Comparison of ENCODE assay signal across 1 cellular context in the genomic region with DNA sequence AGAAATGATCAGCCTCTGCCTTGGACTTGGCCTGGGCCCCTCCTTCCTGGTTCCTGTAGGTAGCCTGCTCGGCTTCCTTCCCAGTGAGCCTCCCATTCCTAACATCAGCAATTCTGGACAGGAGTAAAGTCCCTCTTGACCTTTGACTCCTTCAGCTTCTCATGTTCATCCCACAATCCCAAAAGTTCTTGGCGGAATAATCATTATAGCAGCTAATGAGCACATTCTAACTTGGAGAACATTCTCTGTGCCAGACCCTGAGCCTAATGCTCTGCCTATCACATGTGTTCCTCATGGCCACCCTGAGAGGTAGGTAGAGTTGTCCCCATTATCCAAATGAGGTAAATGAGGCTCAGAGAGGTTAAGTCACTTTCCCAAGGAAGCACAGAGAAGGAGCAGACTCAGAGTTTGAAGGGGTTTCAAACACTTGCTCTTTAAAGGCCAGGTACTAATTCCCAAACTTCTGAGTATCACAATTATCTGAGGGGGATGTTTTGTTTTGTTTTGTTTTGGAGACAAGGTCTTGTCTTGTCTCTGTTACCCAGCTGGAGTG.
TF ChIP-seq lines count a peak whose summit lies in the region.

No MANE protein-coding gene starts in this region.

TF ChIP-seq in HepG2, 621 proteins besides CTCF, POLR2A, EP300 and RAD21 (continues in another document):
- TF ChIP-seq ZNF768 (CRISPR knock-in tag; IDR thresholded peaks at IDR 0.05) = peak; percentile 79; the same call in 1 of the 2 replicates
- no peak for TF ChIP-seq RAD51 (IDR thresholded peaks at IDR 0.05; ENCODE audit: borderline replicate concordance)
- TF ChIP-seq CEBPB (IDR thresholded peaks at IDR 0.05; ENCODE audit: borderline replicate concordance, low read depth, low read length) = no peak
- TF ChIP-seq ZNF207 (IDR thresholded peaks at IDR 0.05; ENCODE audit: borderline replicate concordance) = no peak
- no peak for TF ChIP-seq RFX5 (IDR thresholded peaks at IDR 0.05; ENCODE audit: low read depth, low read length)
- TF ChIP-seq SAP130 (CRISPR knock-in tag; IDR thresholded peaks at IDR 0.05; ENCODE audit: low read depth) = 0 out of 2 replicates have a peak, but pooled peaks have one; percentile 9
- TF ChIP-seq FOXO1 (CRISPR knock-in tag; IDR thresholded peaks at IDR 0.05) = peak; percentile 22; the same call in 1 of the 2 replicates
- TF ChIP-seq NONO (IDR thresholded peaks at IDR 0.05) = no peak
- TF ChIP-seq NONO (CRISPR knock-in tag; conservative IDR thresholded peaks at IDR 0.05) = no peak
- no peak for TF ChIP-seq ZNF331 (CRISPR knock-in tag; IDR thresholded peaks at IDR 0.05)
- peak; percentile 44; the same call in 1 of the 2 replicates for TF ChIP-seq ZNF614 (CRISPR knock-in tag; IDR thresholded peaks at IDR 0.05; ENCODE audit: borderline replicate concordance)
- TF ChIP-seq MED1 (CRISPR knock-in tag; IDR thresholded peaks at IDR 0.05) = 0 out of 2 replicates have a peak, but pooled peaks have one; percentile 2
- TF ChIP-seq PPARG (CRISPR knock-in tag; conservative IDR thresholded peaks at IDR 0.05) = no peak
- 0 out of 2 replicates have a peak, but pooled peaks have one; percentile 38 for TF ChIP-seq ZMYM3 (CRISPR knock-in tag; IDR thresholded peaks at IDR 0.05)
- no peak for TF ChIP-seq RFXAP (CRISPR knock-in tag; IDR thresholded peaks at IDR 0.05; ENCODE audit: borderline replicate concordance)
- TF ChIP-seq ELF1 (CRISPR knock-in tag; IDR thresholded peaks at IDR 0.05) = peak; percentile 39; the same call in 1 of the 2 replicates
- no peak for TF ChIP-seq CENPT (CRISPR knock-in tag; IDR thresholded peaks at IDR 0.05; ENCODE audit: low read depth)
- TF ChIP-seq HNRNPUL1 (IDR thresholded peaks at IDR 0.05; ENCODE audit: low read depth, low read length) = no peak
- peak; percentile 72 for TF ChIP-seq NR2F6 (IDR thresholded peaks at IDR 0.05)
- TF ChIP-seq NR2F6 (CRISPR knock-in tag; IDR thresholded peaks at IDR 0.05) = peak; percentile 59; the same call in 1 of the 2 replicates
- TF ChIP-seq ZNF747 (CRISPR knock-in tag; IDR thresholded peaks at IDR 0.05; ENCODE audit: borderline replicate concordance) = no peak
- no peak for TF ChIP-seq ATF5 (CRISPR knock-in tag; IDR thresholded peaks at IDR 0.05; ENCODE audit: low read depth)
- TF ChIP-seq ZMYM2 (CRISPR knock-in tag; IDR thresholded peaks at IDR 0.05) = 0 out of 2 replicates have a peak, but pooled peaks have one; percentile 19
- no peak for TF ChIP-seq TGIF2 (CRISPR knock-in tag; IDR thresholded peaks at IDR 0.05)
- TF ChIP-seq, protein P1, sequence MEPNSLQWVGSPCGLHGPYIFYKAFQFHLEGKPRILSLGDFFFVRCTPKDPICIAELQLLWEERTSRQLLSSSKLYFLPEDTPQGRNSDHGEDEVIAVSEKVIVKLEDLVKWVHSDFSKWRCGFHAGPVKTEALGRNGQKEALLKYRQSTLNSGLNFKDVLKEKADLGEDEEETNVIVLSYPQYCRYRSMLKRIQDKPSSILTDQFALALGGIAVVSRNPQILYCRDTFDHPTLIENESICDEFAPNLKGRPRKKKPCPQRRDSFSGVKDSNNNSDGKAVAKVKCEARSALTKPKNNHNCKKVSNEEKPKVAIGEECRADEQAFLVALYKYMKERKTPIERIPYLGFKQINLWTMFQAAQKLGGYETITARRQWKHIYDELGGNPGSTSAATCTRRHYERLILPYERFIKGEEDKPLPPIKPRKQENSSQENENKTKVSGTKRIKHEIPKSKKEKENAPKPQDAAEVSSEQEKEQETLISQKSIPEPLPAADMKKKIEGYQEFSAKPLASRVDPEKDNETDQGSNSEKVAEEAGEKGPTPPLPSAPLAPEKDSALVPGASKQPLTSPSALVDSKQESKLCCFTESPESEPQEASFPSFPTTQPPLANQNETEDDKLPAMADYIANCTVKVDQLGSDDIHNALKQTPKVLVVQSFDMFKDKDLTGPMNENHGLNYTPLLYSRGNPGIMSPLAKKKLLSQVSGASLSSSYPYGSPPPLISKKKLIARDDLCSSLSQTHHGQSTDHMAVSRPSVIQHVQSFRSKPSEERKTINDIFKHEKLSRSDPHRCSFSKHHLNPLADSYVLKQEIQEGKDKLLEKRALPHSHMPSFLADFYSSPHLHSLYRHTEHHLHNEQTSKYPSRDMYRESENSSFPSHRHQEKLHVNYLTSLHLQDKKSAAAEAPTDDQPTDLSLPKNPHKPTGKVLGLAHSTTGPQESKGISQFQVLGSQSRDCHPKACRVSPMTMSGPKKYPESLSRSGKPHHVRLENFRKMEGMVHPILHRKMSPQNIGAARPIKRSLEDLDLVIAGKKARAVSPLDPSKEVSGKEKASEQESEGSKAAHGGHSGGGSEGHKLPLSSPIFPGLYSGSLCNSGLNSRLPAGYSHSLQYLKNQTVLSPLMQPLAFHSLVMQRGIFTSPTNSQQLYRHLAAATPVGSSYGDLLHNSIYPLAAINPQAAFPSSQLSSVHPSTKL (CRISPR knock-in tag; IDR thresholded peaks at IDR 0.05) = 0 out of 2 replicates have a peak, but pooled peaks have one; percentile 7
- TF ChIP-seq, protein P2, sequence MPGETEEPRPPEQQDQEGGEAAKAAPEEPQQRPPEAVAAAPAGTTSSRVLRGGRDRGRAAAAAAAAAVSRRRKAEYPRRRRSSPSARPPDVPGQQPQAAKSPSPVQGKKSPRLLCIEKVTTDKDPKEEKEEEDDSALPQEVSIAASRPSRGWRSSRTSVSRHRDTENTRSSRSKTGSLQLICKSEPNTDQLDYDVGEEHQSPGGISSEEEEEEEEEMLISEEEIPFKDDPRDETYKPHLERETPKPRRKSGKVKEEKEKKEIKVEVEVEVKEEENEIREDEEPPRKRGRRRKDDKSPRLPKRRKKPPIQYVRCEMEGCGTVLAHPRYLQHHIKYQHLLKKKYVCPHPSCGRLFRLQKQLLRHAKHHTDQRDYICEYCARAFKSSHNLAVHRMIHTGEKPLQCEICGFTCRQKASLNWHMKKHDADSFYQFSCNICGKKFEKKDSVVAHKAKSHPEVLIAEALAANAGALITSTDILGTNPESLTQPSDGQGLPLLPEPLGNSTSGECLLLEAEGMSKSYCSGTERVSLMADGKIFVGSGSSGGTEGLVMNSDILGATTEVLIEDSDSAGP (CRISPR knock-in tag; IDR thresholded peaks at IDR 0.05; ENCODE audit: borderline replicate concordance) = no peak
- peak; percentile 36; the same call in 1 of the 2 replicates for TF ChIP-seq ELF3 (CRISPR knock-in tag; IDR thresholded peaks at IDR 0.05)
- TF ChIP-seq, protein P3, sequence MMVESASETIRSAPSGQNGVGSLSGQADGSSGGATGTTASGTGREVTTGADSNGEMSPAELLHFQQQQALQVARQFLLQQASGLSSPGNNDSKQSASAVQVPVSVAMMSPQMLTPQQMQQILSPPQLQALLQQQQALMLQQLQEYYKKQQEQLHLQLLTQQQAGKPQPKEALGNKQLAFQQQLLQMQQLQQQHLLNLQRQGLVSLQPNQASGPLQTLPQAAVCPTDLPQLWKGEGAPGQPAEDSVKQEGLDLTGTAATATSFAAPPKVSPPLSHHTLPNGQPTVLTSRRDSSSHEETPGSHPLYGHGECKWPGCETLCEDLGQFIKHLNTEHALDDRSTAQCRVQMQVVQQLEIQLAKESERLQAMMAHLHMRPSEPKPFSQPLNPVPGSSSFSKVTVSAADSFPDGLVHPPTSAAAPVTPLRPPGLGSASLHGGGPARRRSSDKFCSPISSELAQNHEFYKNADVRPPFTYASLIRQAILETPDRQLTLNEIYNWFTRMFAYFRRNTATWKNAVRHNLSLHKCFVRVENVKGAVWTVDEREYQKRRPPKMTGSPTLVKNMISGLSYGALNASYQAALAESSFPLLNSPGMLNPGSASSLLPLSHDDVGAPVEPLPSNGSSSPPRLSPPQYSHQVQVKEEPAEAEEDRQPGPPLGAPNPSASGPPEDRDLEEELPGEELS (CRISPR knock-in tag; IDR thresholded peaks at IDR 0.05) = 0 out of 2 replicates have a peak, but pooled peaks have one; percentile 13
- no peak for TF ChIP-seq SOX5 (CRISPR knock-in tag; IDR thresholded peaks at IDR 0.05; ENCODE audit: borderline replicate concordance)
- no peak for TF ChIP-seq SNAPC4 (CRISPR knock-in tag; IDR thresholded peaks at IDR 0.05)
- 0 out of 2 replicates have a peak, but pooled peaks have one; percentile 13 for TF ChIP-seq HNF4G (IDR thresholded peaks at IDR 0.05; ENCODE audit: borderline replicate concordance, low read depth, low read length)
- no peak for TF ChIP-seq HNF4G (CRISPR knock-in tag; IDR thresholded peaks at IDR 0.05; ENCODE audit: borderline replicate concordance, low read depth)
- no peak for TF ChIP-seq ASH2L (IDR thresholded peaks at IDR 0.05; ENCODE audit: insufficient read length, low read depth, low read length)
- TF ChIP-seq ZBTB44 (CRISPR knock-in tag; IDR thresholded peaks at IDR 0.05) = no peak
- TF ChIP-seq ZNF280D (CRISPR knock-in tag; IDR thresholded peaks at IDR 0.05) = no peak
- no peak for TF ChIP-seq NFIB (CRISPR knock-in tag; IDR thresholded peaks at IDR 0.05; ENCODE audit: borderline replicate concordance)
- no peak for TF ChIP-seq ZNF101 (CRISPR knock-in tag; IDR thresholded peaks at IDR 0.05; ENCODE audit: borderline replicate concordance, low read depth)
- no peak for TF ChIP-seq NFE2 (CRISPR knock-in tag; IDR thresholded peaks at IDR 0.05)
- peak; percentile 21; the same call in 1 of the 2 replicates for TF ChIP-seq HNF4A (CRISPR knock-in tag; IDR thresholded peaks at IDR 0.05)
- TF ChIP-seq ZNF33B (CRISPR knock-in tag; IDR thresholded peaks at IDR 0.05) = no peak
- no peak for TF ChIP-seq PAF1 (CRISPR knock-in tag; IDR thresholded peaks at IDR 0.05)
- TF ChIP-seq RXRB (CRISPR knock-in tag; IDR thresholded peaks at IDR 0.05; ENCODE audit: borderline replicate concordance) = 0 out of 2 replicates have a peak, but pooled peaks have one; percentile 30
- no peak for TF ChIP-seq DNMT1 (CRISPR knock-in tag; IDR thresholded peaks at IDR 0.05)
- no peak for TF ChIP-seq MIXL1 (CRISPR knock-in tag; IDR thresholded peaks at IDR 0.05)
- TF ChIP-seq ZNF883 (CRISPR knock-in tag; IDR thresholded peaks at IDR 0.05; ENCODE audit: not compliant biosample characterization) = no peak
- TF ChIP-seq NR2F1 (CRISPR knock-in tag; IDR thresholded peaks at IDR 0.05) = peak in 1 of 2 experiments; percentile 59; a peak in 1 of 4 replicates
